Comparison of ENCODE assay signal across 16 cellular contexts in genomic region chr1:24319962-24320361, GRCh38. TPM values are rescaled to one million over a fixed set of nuclear protein-coding genes. Genes with fewer than 3 reads are reported as not detected.
A peak's percentile ranks its signal among the peaks of the same experiment; 100 is the strongest.
DNase-seq lines count a peak whose midpoint lies in the region; ATAC-seq and TF ChIP-seq lines count a peak whose summit lies in the region.
"Had no signal": no experiment of that assay in that cellular context is flagged by ENCODE, and none has a peak within 500 bp of the region (broad histone marks: within the 10 kb centered on the region; RNA-seq: fewer than 3 reads in every experiment).

No MANE protein-coding gene starts in this region.

- no peak overlapping the region for H3K27ac ChIP-seq in iPS-18a (ENCODE audit: low read length)
- H3K27ac ChIP-seq: upper lobe of left lung had no signal

- H3K4me1 Mint-ChIP-seq in activated T-cell treated with anti-CD3 and anti-CD28 coated beads, Interleukin-2, amount 50 U/mL, for 72 hours (ENCODE audit: low read depth): peaks cover 53% of the 10 kb centered on the region
- peaks cover 51% of the 10 kb centered on the region for H3K4me1 Mint-ChIP-seq in WTC11
- H3K4me1 Mint-ChIP-seq in type B pancreatic cell (ENCODE audit: unreplicated experiment): peaks cover 42% of the 10 kb centered on the region

- H3K9me3 ChIP-seq in iPS-18a (ENCODE audit: control insufficient read depth, low read depth, low read length): no peaks in the 10 kb centered on the region
- H3K9me3 ChIP-seq: upper lobe of left lung had no signal

- H3K27me3 Mint-ChIP-seq in activated T-cell treated with anti-CD3 and anti-CD28 coated beads, Interleukin-2, amount 50 U/mL, for 72 hours (ENCODE audit: low read depth): peaks cover 82% of the 10 kb centered on the region
- H3K27me3 Mint-ChIP-seq in WTC11 (ENCODE audit: low read depth) (peaks cover 46% of the 10 kb centered on the region), type B pancreatic cell (peaks cover 49% of the 10 kb centered on the region)

- H3K4me3 Mint-ChIP-seq in activated T-cell treated with anti-CD3 and anti-CD28 coated beads, Interleukin-2, amount 50 U/mL, for 72 hours: peak overlapping the region; percentile 53 to 79
- H3K4me3 Mint-ChIP-seq in WTC11 (peak overlapping the region; percentile 71), type B pancreatic cell (peak overlapping the region; percentile 92)
- H3K4me3 Mint-ChIP-seq: activated CD4-positive, alpha-beta memory T cell treated with anti-CD3 and anti-CD28 coated beads, Interleukin-2, amount 10 ng/mL, durations not matched to agents 7 days and 5 days had no signal

- H3K9me3 Mint-ChIP-seq in activated T-cell treated with anti-CD3 and anti-CD28 coated beads, Interleukin-2, amount 50 U/mL, for 72 hours: no peaks in the 10 kb centered on the region
- H3K9me3 Mint-ChIP-seq in WTC11 (no peaks in the 10 kb centered on the region), type B pancreatic cell (no peaks in the 10 kb centered on the region)
- H3K9me3 Mint-ChIP-seq: activated CD4-positive, alpha-beta memory T cell treated with anti-CD3 and anti-CD28 coated beads, Interleukin-2, amount 10 ng/mL, durations not matched to agents 7 days and 5 days had no signal

- POLR2A ChIA-PET in WTC11 (lab: Charles Lee): interaction anchor here (0.9 to 1.1 kb wide), 2 partner anchors 11 to 17 kb away, joined by 4 to 5 read pairs; no protein-coding TSS in a partner anchor

- peaks cover 16% of the 10 kb centered on the region for H3K4me1 ChIP-seq in iPS-18a (ENCODE audit: control insufficient read depth, low read depth, low read length)

- H3K4me3 ChIP-seq in iPS-18a (ENCODE audit: low read length): peak overlapping the region; percentile 63
- H3K4me3 ChIP-seq: lung had no signal

- H3K9ac ChIP-seq in iPS-18a (ENCODE audit: low read length): no peak overlapping the region

- DNase-seq in activated T-cell treated with anti-CD3 and anti-CD28 coated beads, Interleukin-2, amount 50 U/mL, for 72 hours: no peak
- DNase-seq in activated T-cell treated with anti-CD3 and anti-CD28 coated beads, Interleukin-2, amount 50 U/mL, for 1 hour: no peak
- DNase-seq in WTC11 (ENCODE audit: low spot score): no peak
- DNase-seq in type B pancreatic cell (ENCODE audit: extremely low spot score, unreplicated experiment): no peak
- no peak for DNase-seq in NCI-H82 (lab: John Stamatoyannopoulos, UW)
- DNase-seq: activated CD4-positive, alpha-beta memory T cell treated with anti-CD3 and anti-CD28 coated beads, Interleukin-2, amount 10 ng/mL, durations not matched to agents 7 days and 5 days; activated gamma-delta T cell; T1000 had no signal

- H3K27ac Mint-ChIP-seq in activated T-cell treated with anti-CD3 and anti-CD28 coated beads, Interleukin-2, amount 50 U/mL, for 72 hours: no peak overlapping the region
- H3K27ac Mint-ChIP-seq in WTC11: no peak overlapping the region
- H3K27ac Mint-ChIP-seq in type B pancreatic cell: peak overlapping the region; percentile 94
- H3K27ac Mint-ChIP-seq: activated CD4-positive, alpha-beta memory T cell treated with anti-CD3 and anti-CD28 coated beads, Interleukin-2, amount 10 ng/mL, durations not matched to agents 7 days and 5 days had no signal

- ATAC-seq in activated T-cell treated with anti-CD3 and anti-CD28 coated beads, Interleukin-2, amount 50 U/mL, for 72 hours (replicated peaks in 1 of 2): no peak
- ATAC-seq in WTC11 (no peak), GM18858 (IDR thresholded peaks at IDR 0.05; ENCODE audit: unreplicated experiment) (no peak), HG02870 (IDR thresholded peaks at IDR 0.05; ENCODE audit: unreplicated experiment) (no peak)

- no peaks in the 10 kb centered on the region for H3K36me3 ChIP-seq in iPS-18a (ENCODE audit: control insufficient read depth, low read depth, low read length)
- H3K36me3 ChIP-seq: upper lobe of left lung had no signal

- CTCF ChIA-PET in WTC11 (lab: Charles Lee): interaction anchor here (0.5 to 6.1 kb wide), 4 partner anchors 12 to 121 kb away, joined by 4 to 39 read pairs (median 20); no protein-coding TSS in a partner anchor

- no peaks in the 10 kb centered on the region for H3K36me3 Mint-ChIP-seq in activated T-cell treated with anti-CD3 and anti-CD28 coated beads, Interleukin-2, amount 50 U/mL, for 72 hours (ENCODE audit: insufficient read depth in 2 of 2)
- H3K36me3 Mint-ChIP-seq in WTC11 (no peaks in the 10 kb centered on the region), type B pancreatic cell (peaks cover 7% of the 10 kb centered on the region)

- no peak for TF ChIP-seq CTCF in WTC11 (IDR thresholded peaks at IDR 0.05)
- TF ChIP-seq CTCF in type B pancreatic cell (conservative IDR thresholded peaks at IDR 0.05): no peak

- peaks cover 63% of the 10 kb centered on the region for H3K27me3 ChIP-seq in iPS-18a (ENCODE audit: control insufficient read depth, insufficient read depth, low read length)

TF ChIP-seq in WTC11, 78 proteins besides CTCF, POLR2A, EP300 and RAD21:
- TF ChIP-seq AR (CRISPR knock-in tag; IDR thresholded peaks at IDR 0.05) (no peak), GTF2I (CRISPR knock-in tag; conservative IDR thresholded peaks at IDR 0.05) (no peak), ETV6 (CRISPR knock-in tag; IDR thresholded peaks at IDR 0.05) (no peak), ZNF396 (CRISPR knock-in tag; IDR thresholded peaks at IDR 0.05; ENCODE audit: borderline replicate concordance) (no peak), KAT7 (CRISPR knock-in tag; IDR thresholded peaks at IDR 0.05; ENCODE audit: borderline replicate concordance) (no peak), RORB (CRISPR knock-in tag; IDR thresholded peaks at IDR 0.05) (no peak), CBFB (CRISPR knock-in tag; IDR thresholded peaks at IDR 0.05; ENCODE audit: low read depth) (no peak), ZNF121 (CRISPR knock-in tag; IDR thresholded peaks at IDR 0.05) (no peak), TEAD1 (CRISPR knock-in tag; IDR thresholded peaks at IDR 0.05) (no peak), CREB1 (CRISPR knock-in tag; IDR thresholded peaks at IDR 0.05) (no peak), CREM (CRISPR knock-in tag; IDR thresholded peaks at IDR 0.05) (no peak), FOXP1 (CRISPR knock-in tag; IDR thresholded peaks at IDR 0.05; ENCODE audit: borderline replicate concordance) (no peak), NFATC4 (CRISPR knock-in tag; IDR thresholded peaks at IDR 0.05) (no peak), RELA (CRISPR knock-in tag; IDR thresholded peaks at IDR 0.05; ENCODE audit: borderline replicate concordance) (no peak), NR3C1 (CRISPR knock-in tag; conservative IDR thresholded peaks at IDR 0.05; ENCODE audit: low read depth) (no peak), ATF1 (CRISPR knock-in tag; IDR thresholded peaks at IDR 0.05) (no peak), NR1H2 (CRISPR knock-in tag; IDR thresholded peaks at IDR 0.05) (no peak), NFYB (CRISPR knock-in tag; conservative IDR thresholded peaks at IDR 0.05; ENCODE audit: low read depth) (no peak), FOXP4 (CRISPR knock-in tag; IDR thresholded peaks at IDR 0.05) (no peak)

RNA-seq across cellular contexts. Expression of gene GRHL3, which starts 0.8 kb away (rescaled TPM):
- total RNA-seq in activated T-cell treated with anti-CD3 and anti-CD28 coated beads, Interleukin-2, amount 50 U/mL, for 72 hours: 1 to 10 TPM in 1 of 2 donors, under 1 TPM in 1; 0.28 to 2.0 TPM
- total RNA-seq in WTC11 (2021) (1.5 to 3.0 TPM (median 2.5 TPM) in 3 replicates), type B pancreatic cell (ENCODE audit: low replicate concordance) (70.6 and 194 TPM in 2 replicates)
- total RNA-seq: cardiac septum, H4, osteocyte had no signal

Comparison
In these comparisons a context has a peak if more than half of its experiments do, and no peak if none do; other contexts are left out.
1. RNA of gene GRHL3, which starts 0.8 kb away (total RNA-seq): 70.6 to 194 TPM in type B pancreatic cell; 1.5 to 3.0 TPM in WTC11 and 0.28 to 2.0 TPM in activated T-cell treated with anti-CD3 and anti-CD28 coated beads, Interleukin-2, amount 50 U/mL, for 72 hours; every median in the first group is over 10 times any median in the second.
2. Peak in every context shown above with its lines, with median percentiles within 50 percentile points of each other: H3K4me3 Mint-ChIP-seq.